ENCODE assay signal across 8 cellular contexts in genomic region chr5:5523066-5523505, GRCh38.
DNase-seq lines count a peak whose midpoint lies in the region; ATAC-seq and TF ChIP-seq lines count a peak whose summit lies in the region.

No MANE protein-coding gene starts in this region.

- TF ChIP-seq CTCF in PC-9 (conservative IDR thresholded peaks at IDR 0.05), result no peak

- CTCF ChIA-PET in PC-9 (lab: Charles Lee), result no interaction called here

- BruUV-seq in PC-9 (replicated peaks; lab: Mats Ljungman, UMichigan), result no TSS peak

- ATAC-seq in GM18861 (IDR thresholded peaks at IDR 0.05; ENCODE audit: unreplicated experiment) (peak; percentile 96), HG02885 (IDR thresholded peaks at IDR 0.05; ENCODE audit: poor library complexity, unreplicated experiment) (peak; percentile 89), sciatic nerve (no peak)

- DNase-seq in A172 (ENCODE audit: low spot score) (peak; percentile 34), PC-9 (peak in 1 of 2 experiments; percentile 43), kidney tubule cell (ENCODE audit: low spot score) (peak; percentile 11), NCI-H2171 (lab: John Stamatoyannopoulos, UW) (no peak), NCI-H446 treated with DMSO at 0.1 percent for 48 hours (lab: John Stamatoyannopoulos, UW) (no peak), sciatic nerve (ENCODE audit: low spot score) (no peak)

- POLR2A ChIA-PET in PC-9 (lab: Charles Lee; ENCODE audit: unreplicated experiment), result no interaction called here

- no peaks in the 10 kb centered on the region for H3F3A ChIP-seq in PC-9 (ENCODE audit: insufficient read depth, low read depth)

- H3K36me3 ChIP-seq in PC-9 (ENCODE audit: low read depth), result no peaks in the 10 kb centered on the region

- no peaks in the 10 kb centered on the region for H3K4me1 ChIP-seq in PC-9 (replicated peaks; ENCODE audit: insufficient read depth)

- H3K4me2 ChIP-seq in PC-9, result peak overlapping the region; percentile 62

- H3K27me3 ChIP-seq in PC-9 (ENCODE audit: insufficient read depth, low read depth), result peaks cover 7% of the 10 kb centered on the region; the same call in 1 of the 2 replicates

- no peak overlapping the region for H3K27ac ChIP-seq in PC-9

- no peaks in the 10 kb centered on the region; the same call in 1 of the 2 replicates for H3K9me3 ChIP-seq in PC-9 (ENCODE audit: insufficient read depth, low read depth)

- intact Hi-C loops in PC-9 (cut with micrococcal nuclease; ENCODE audit: unreplicated experiment), result no loop called here
- intact Hi-C loops in sciatic nerve (cut with DNase I), result no loop called here

- no peaks in the 10 kb centered on the region for H3K79me2 ChIP-seq in PC-9 (ENCODE audit: low read depth)

- no peaks in the 10 kb centered on the region for H3K9me2 ChIP-seq in PC-9 (ENCODE audit: insufficient read depth)

- H4K20me1 ChIP-seq in PC-9 (ENCODE audit: insufficient read depth), result no peaks in the 10 kb centered on the region

- peak overlapping the region; percentile 45 for H2AFZ ChIP-seq in PC-9

- 0 out of 2 replicates have a peak overlapping the region, but pooled peaks have one; percentile 22 for H3K4me3 ChIP-seq in PC-9

Comparison
In these comparisons a context has a peak if more than half of its experiments do, and no peak if none do; other contexts are left out.
1. DNase-seq: peak in A172 (single experiment) and kidney tubule cell (single experiment); none in NCI-H2171 (single experiment), NCI-H446 treated with DMSO at 0.1 percent for 48 hours (single experiment) and sciatic nerve (single experiment).